Comparison of ENCODE assay signal across 14 cellular contexts in the genomic region with DNA sequence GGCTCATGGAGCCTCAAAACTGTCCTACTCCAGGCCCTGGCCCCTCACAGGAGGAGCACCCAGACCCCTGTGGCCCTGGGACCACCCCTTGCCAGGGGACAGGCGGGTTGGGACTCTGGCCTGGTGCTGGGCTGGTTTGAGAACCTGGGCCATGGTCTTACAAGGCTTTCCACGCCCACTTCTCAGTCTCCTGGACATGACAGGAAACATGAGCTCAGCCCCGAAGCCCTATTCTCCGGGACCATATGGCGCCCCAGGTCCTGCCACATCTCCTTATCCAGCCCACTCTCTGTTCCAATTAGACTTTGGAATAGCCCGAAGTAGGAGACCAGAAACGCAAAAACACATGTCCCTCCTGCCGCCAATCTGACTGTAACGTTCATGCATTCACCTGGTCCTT.
"Had no signal": no experiment of that assay in that cellular context is flagged by ENCODE, and none has a peak within 500 bp of the region (broad histone marks: within the 10 kb centered on the region; RNA-seq: fewer than 3 reads in every experiment).

No MANE protein-coding gene starts in this region.

- H3K27ac ChIP-seq: ascending aorta, coronary artery, neutrophil, parathyroid adenoma, tibial nerve had no signal

- H3K4me3 Mint-ChIP-seq: naive thymus-derived CD4-positive, alpha-beta T cell; stimulated activated naive B cell treated with anti-CD40 and anti-IgM and Interleukin-4, amounts not matched to agents 10 μg/mL and 1 μg/mL and 100 μg/mL, for 72 hours had no signal

- DNase-seq: activated naive CD4-positive, alpha-beta T cell treated with Interleukin-2 at 50 U/mL for 16 hours; kidney glomerular epithelial cell; mesendoderm; naive thymus-derived CD4-positive, alpha-beta T cell; stimulated activated CD4-positive, alpha-beta T cell treated with anti-CD3 and anti-CD28 coated beads, Interleukin-4, amount 100 ng/mL, for 4 hours; stimulated activated naive B cell treated with anti-CD40 and anti-IgM and Interleukin-4, amounts not matched to agents 10 μg/mL and 1 μg/mL and 100 μg/mL, for 72 hours; T-helper 1 cell; T1000 had no signal

- H3K9me3 Mint-ChIP-seq: naive thymus-derived CD4-positive, alpha-beta T cell; stimulated activated naive B cell treated with anti-CD40 and anti-IgM and Interleukin-4, amounts not matched to agents 10 μg/mL and 1 μg/mL and 100 μg/mL, for 72 hours had no signal

- H3K27me3 ChIP-seq: ascending aorta, neutrophil, tibial nerve had no signal

- H3K9me3 ChIP-seq: ascending aorta, neutrophil, tibial nerve had no signal

- H3K36me3 ChIP-seq: ascending aorta had no signal

- ATAC-seq: naive thymus-derived CD4-positive, alpha-beta T cell; sciatic nerve; stimulated activated naive B cell treated with anti-CD40 and anti-IgM and Interleukin-4, amounts not matched to agents 10 μg/mL and 1 μg/mL and 100 μg/mL, for 72 hours had no signal

- H3K4me3 ChIP-seq: ascending aorta, coronary artery, tibial nerve had no signal
